8 cellular contexts compared by ENCODE assay signal in genomic region chr9:26892251-26893029, GRCh38. TPM values are rescaled to one million over a fixed set of nuclear protein-coding genes. Genes with fewer than 3 reads are reported as not detected.
DNase-seq lines count a peak whose midpoint lies in the region; ATAC-seq, FAIRE-seq and TF ChIP-seq lines count a peak whose summit lies in the region.

Gene CAAP1 (minus strand): TSS chr9:26892802. CDS start chr9:26892715, 87 bp downstream.

- no TSS peak for BruUV-seq in HepG2 (replicated peaks; lab: Mats Ljungman, UMichigan)

- POLR2A ChIA-PET in HepG2 (lab: Yijun Ruan, JAX): interaction anchor here (0.5 to 2.9 kb wide), 7 partner anchors 9 to 675 kb away, joined by 3 to 24 read pairs (median 5); partner anchors contain the start of genes IFT74 and PLAA

- peak within 1 kb of the TSS; percentile 81 to 97 (median 91) for H3K27ac ChIP-seq in BLaER1 treated with 17β-estradiol and CSF1 and Interleukin-3, amounts not matched to agents 10 nM and 100 nM
- peak within 1 kb of the TSS; percentile 100 for H3K27ac ChIP-seq in HepG2 (ENCODE audit: extremely low read length, insufficient read depth, low read length)

- DNase-seq in GM19240 (ENCODE audit: insufficient read length, low spot score) (peak; percentile 64), NCI-H524 treated with DMSO at 0.1 percent for 48 hours (lab: John Stamatoyannopoulos, UW) (peak; percentile 49), dermis blood vessel endothelial cell (peak; percentile 96), HepG2 (ENCODE audit: low spot score) (peak; percentile 89)
- peak; percentile 87 to 91 for DNase-seq in activated CD4-positive, alpha-beta T cell treated with anti-CD3 and anti-CD28 coated beads, Interleukin-2, amount 50 U/mL, for 24 hours (ENCODE audit: low read depth in 1 of 2, low spot score in 1 of 2)
- peak; percentile 95 for DNase-seq in stimulated activated CD4-positive, alpha-beta T cell treated with anti-CD3 and anti-CD28 coated beads, Interleukin-4, amount 100 ng/mL, for 1 hour

- TF ChIP-seq EP300 in HepG2 (IDR thresholded peaks at IDR 0.05; ENCODE audit: low read depth in 2 of 2, low read length in 2 of 2) (0 out of 4 replicates have a peak, but pooled peaks of 1 of the 2 experiments have one; percentile 25), HepG2 (CRISPR knock-in tag; IDR thresholded peaks at IDR 0.05; ENCODE audit: borderline replicate concordance) (peak; percentile 28; the same call in 1 of the 2 replicates)

- peak; percentile 90 to 96 for TF ChIP-seq POLR2A in HepG2 (IDR thresholded peaks at IDR 0.05; ENCODE audit: insufficient read depth in 1 of 2, low read depth in 2 of 2, low read length in 2 of 2)

- peaks cover 20 to 43% (median 34%) of the 10 kb centered on the region in 10 experiments for H3K4me1 ChIP-seq in BLaER1 treated with 17β-estradiol and CSF1 and Interleukin-3, amounts not matched to agents 10 nM and 100 nM
- peaks cover 24% of the 10 kb centered on the region for H3K4me1 ChIP-seq in HepG2 (ENCODE audit: insufficient read depth, low read length)

- peak within 1 kb of the TSS; percentile 67 to 88 (median 83) for H3K4me2 ChIP-seq in BLaER1 treated with 17β-estradiol and CSF1 and Interleukin-3, amounts not matched to agents 10 nM and 100 nM
- H3K4me2 ChIP-seq in HepG2 (ENCODE audit: low read depth, low read length): peak within 1 kb of the TSS; percentile 92

- peak within 1 kb of the TSS; percentile 74 for H2AFZ ChIP-seq in HepG2 (ENCODE audit: low read length)

- H3K9ac ChIP-seq in BLaER1 treated with 17β-estradiol and CSF1 and Interleukin-3, amounts not matched to agents 10 nM and 100 nM: peak within 1 kb of the TSS; percentile 85 to 95 (median 88)
- H3K9ac ChIP-seq in HepG2 (ENCODE audit: insufficient read depth, low read depth, low read length): peak within 1 kb of the TSS; percentile 99

- in situ Hi-C loops in HepG2 (cut with HindIII; ENCODE audit: extremely low pct_ligation_motif_present, low pct_unique_long_range_greater_than_20kb): no loop called here

- FAIRE-seq in HepG2 (lab: Jason Lieb, UNC): peak; percentile 60

- TF ChIP-seq RAD21 in HepG2 (CRISPR knock-in tag; IDR thresholded peaks at IDR 0.05): peak; percentile 58

- no peaks in the 10 kb centered on the region for H3K27me3 ChIP-seq in BLaER1 treated with 17β-estradiol and CSF1 and Interleukin-3, amounts not matched to agents 10 nM and 100 nM
- no peaks in the 10 kb centered on the region; a peak in 1 of 5 replicates for H3K27me3 ChIP-seq in HepG2 (ENCODE audit: control insufficient read depth in 1 of 2, insufficient read depth in 2 of 2, low read length in 2 of 2)

- H3K9me3 ChIP-seq in BLaER1 treated with 17β-estradiol and CSF1 and Interleukin-3, amounts not matched to agents 10 nM and 100 nM (replicated peaks in 1 of 11): peaks cover 0 to 9% (median 0%) of the 10 kb centered on the region in 11 experiments; a peak in 6 of 22 replicates
- peaks cover 10% of the 10 kb centered on the region for H3K9me3 ChIP-seq in HepG2 (ENCODE audit: low read length)

- peak within 1 kb of the TSS; percentile 81 to 98 (median 92) for H3K4me3 ChIP-seq in BLaER1 treated with 17β-estradiol and CSF1 and Interleukin-3, amounts not matched to agents 10 nM and 100 nM
- H3K4me3 ChIP-seq in HepG2 (replicated peaks in 1 of 3; ENCODE audit: insufficient read depth in 1 of 3, low read depth in 2 of 3, low read length in 3 of 3): peak within 1 kb of the TSS; percentile 95 to 100 (median 100)

- CTCF ChIA-PET in HepG2 (lab: Yijun Ruan, JAX; ENCODE audit: low intra/inter-chr PET ratio, low total read pairs): no interaction called here

- 0 out of 22 replicates have a peak, but pooled peaks cover 0 to 5% (median 0%) of the 10 kb centered on the region in 11 experiments for H3K36me3 ChIP-seq in BLaER1 treated with 17β-estradiol and CSF1 and Interleukin-3, amounts not matched to agents 10 nM and 100 nM
- no peaks in the 10 kb centered on the region for H3K36me3 ChIP-seq in HepG2 (replicated peaks in 1 of 2; ENCODE audit: control insufficient read depth in 1 of 2, insufficient read depth in 2 of 2, low read length in 2 of 2)

- intact Hi-C loops in HepG2 (cut with micrococcal nuclease; ENCODE audit: unreplicated experiment): loop anchor here (1.0 to 5.0 kb wide), 3 partner anchors 55 to 385 kb away; partner anchors contain the start of gene PLAA

- H3K79me2 ChIP-seq in HepG2 (ENCODE audit: insufficient read depth, low read length): peaks cover 43% of the 10 kb centered on the region

- H4K20me1 ChIP-seq in BLaER1 treated with 17β-estradiol and CSF1 and Interleukin-3, amounts not matched to agents 10 nM and 100 nM: peaks cover 0 to 17% (median 0%) of the 10 kb centered on the region in 11 experiments; a peak in 8 of 22 replicates
- peaks cover 5% of the 10 kb centered on the region; the same call in 1 of the 2 replicates for H4K20me1 ChIP-seq in HepG2 (ENCODE audit: insufficient read depth, low read length)

- WGBS in HepG2 (ENCODE audit: low lambda C conversion rate): 1% methylated on average over 19 of the region's 70 CpGs

- ATAC-seq in HG03460 (IDR thresholded peaks at IDR 0.05; ENCODE audit: unreplicated experiment) (peak; percentile 93), HepG2 (peak; percentile 96)

- peak; percentile 66 for TF ChIP-seq CTCF in HepG2 (CRISPR knock-in tag; IDR thresholded peaks at IDR 0.05)

TF ChIP-seq in HepG2, 621 proteins besides CTCF, POLR2A, EP300 and RAD21 (continues in another document):
- TF ChIP-seq ZNF781 (CRISPR knock-in tag; IDR thresholded peaks at IDR 0.05; ENCODE audit: borderline replicate concordance, not compliant biosample characterization) (peak; percentile 93), MEIS1 (CRISPR knock-in tag; IDR thresholded peaks at IDR 0.05; ENCODE audit: borderline replicate concordance) (peak; percentile 74; the same call in 1 of the 2 replicates), CENPBD1 (CRISPR knock-in tag; IDR thresholded peaks at IDR 0.05; ENCODE audit: borderline replicate concordance, low read depth) (no peak; the same call in 1 of the 2 replicates), ATF2 (CRISPR knock-in tag; IDR thresholded peaks at IDR 0.05) (peak; percentile 80), HOXD1 (CRISPR knock-in tag; IDR thresholded peaks at IDR 0.05) (peak; percentile 80), FOXA1 (IDR thresholded peaks at IDR 0.05) (no peak), FOXA1 (CRISPR knock-in tag; IDR thresholded peaks at IDR 0.05) (no peak), TSC22D2 (CRISPR knock-in tag; IDR thresholded peaks at IDR 0.05; ENCODE audit: borderline replicate concordance) (peak; percentile 91; the same call in 1 of the 2 replicates), ZBTB46 (CRISPR knock-in tag; IDR thresholded peaks at IDR 0.05; ENCODE audit: borderline replicate concordance) (no peak), TOE1 (CRISPR knock-in tag; IDR thresholded peaks at IDR 0.05) (no peak; the same call in 1 of the 2 replicates)

RNA-seq across cellular contexts. Expression of gene CAAP1, which starts in this region (rescaled TPM):
- 18.0 and 25.3 TPM in 2 replicates for total RNA-seq in dermis blood vessel endothelial cell
- 34.8 and 40.2 TPM in 2 replicates for total RNA-seq in HepG2 (2016; rRNA removed; fragmentation: Illumina TruSeq; extraction: Trizol)
- total RNA-seq in HepG2 (2016; cell fraction: cytosol; rRNA removed; fragmentation: Illumina TruSeq; extraction: Trizol; ENCODE audit: low read depth): 9.9 and 10.3 TPM in 2 replicates
- total RNA-seq in HepG2 (2016; cell fraction: insoluble cytoplasmic fraction; rRNA removed; fragmentation: Illumina TruSeq; extraction: Trizol): 35.5 and 35.8 TPM in 2 replicates
- total RNA-seq in HepG2 (2016; cell fraction: membrane; rRNA removed; fragmentation: Illumina TruSeq; extraction: Trizol): 11.9 and 14.0 TPM in 2 replicates
- 21.5 and 24.0 TPM in 2 replicates for total RNA-seq in HepG2 (2016; cell fraction: nucleus; rRNA removed; fragmentation: Illumina TruSeq; extraction: Trizol)
- polyA plus RNA-seq in HepG2 (2011; rRNA removed): 10.5 and 10.9 TPM in 2 replicates
- 10.1 and 10.9 TPM in 2 replicates for polyA plus RNA-seq in HepG2 (2011; cell fraction: cytosol; rRNA removed)
- polyA plus RNA-seq in HepG2 (2011; cell fraction: nucleus; rRNA removed): 11.4 and 12.3 TPM in 2 replicates
- polyA plus RNA-seq in HepG2 (2012): 13.0 and 15.7 TPM in 2 replicates
- 1.9 and 2.2 TPM in 2 replicates for polyA plus RNA-seq in HepG2 (2016; cell fraction: cytosol; fragmentation: Illumina TruSeq; extraction: Trizol; ENCODE audit: low read depth)
- 33.8 and 34.9 TPM in 2 replicates for polyA plus RNA-seq in HepG2 (2016; cell fraction: insoluble cytoplasmic fraction; fragmentation: Illumina TruSeq; extraction: Trizol; ENCODE audit: low read depth)
- 7.2 and 7.7 TPM in 2 replicates for polyA plus RNA-seq in HepG2 (2016; cell fraction: membrane; fragmentation: Illumina TruSeq; extraction: Trizol; ENCODE audit: low read depth)
- polyA plus RNA-seq in HepG2 (2016; cell fraction: nucleus; fragmentation: Illumina TruSeq; extraction: Trizol; ENCODE audit: insufficient read depth, low read depth): 28.1 and 30.6 TPM in 2 replicates
- polyA minus RNA-seq in HepG2 (2011; rRNA and poly(A)+ RNA removed; ENCODE audit: low replicate concordance): 5.7 and 8.0 TPM in 2 replicates
- polyA minus RNA-seq in HepG2 (2011; cell fraction: cytosol; rRNA and poly(A)+ RNA removed): 13.4 and 14.7 TPM in 2 replicates
- 22.5 and 26.7 TPM in 2 replicates for polyA minus RNA-seq in HepG2 (2011; cell fraction: nucleus; rRNA and poly(A)+ RNA removed)

Comparison
In these comparisons a context has a peak if more than half of its experiments do, and no peak if none do; other contexts are left out.
1. Peak in every context shown above with its lines: DNase-seq, ATAC-seq, H3K4me3 ChIP-seq and H3K27ac ChIP-seq.